ENCODE assay signal across 8 cellular contexts in the genomic region with DNA sequence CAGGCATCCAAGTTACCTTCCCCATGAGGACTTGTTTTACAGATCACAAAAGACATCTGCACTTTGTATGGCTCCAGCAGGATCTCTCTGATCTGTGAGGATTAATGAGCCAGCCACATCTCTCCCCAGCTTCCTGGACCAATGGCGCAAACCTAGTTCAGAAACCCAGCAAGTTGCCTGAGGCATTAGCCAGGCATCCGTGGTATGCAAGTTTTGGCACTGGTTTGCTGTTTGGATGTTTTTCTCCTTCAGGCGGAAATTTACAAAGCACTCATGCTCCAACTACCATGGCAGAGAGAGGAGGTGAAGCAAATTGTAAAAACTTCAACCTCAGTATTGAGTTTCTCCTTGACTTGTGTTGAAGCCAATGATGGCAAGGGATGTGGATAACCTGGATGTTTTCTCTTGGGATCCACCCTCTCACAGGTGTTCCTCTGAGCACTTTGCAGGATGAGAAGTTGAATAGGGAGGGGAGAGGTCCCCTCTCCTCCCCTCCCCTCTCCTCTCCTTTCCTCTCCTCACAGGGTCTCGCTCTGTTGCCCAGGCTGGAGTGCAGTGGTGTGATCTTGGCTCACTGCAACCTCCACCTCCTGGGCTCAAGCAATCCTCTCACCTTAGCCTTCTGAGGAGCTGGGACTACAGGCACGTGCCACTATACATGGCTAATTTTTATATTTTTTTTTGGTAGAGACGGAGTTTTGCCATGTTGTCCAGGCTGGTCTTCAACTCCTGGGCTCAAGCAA. TPM values are rescaled to one million over a fixed set of nuclear protein-coding genes. Genes with fewer than 3 reads are reported as not detected.
DNase-seq lines count a peak whose midpoint lies in the region; ATAC-seq and TF ChIP-seq lines count a peak whose summit lies in the region.

No MANE protein-coding gene starts in this region.

- H3K27me3 ChIP-seq in osteoblast (ENCODE audit: insufficient read depth, low read length) = no peaks in the 10 kb centered on the region

- H3K9me3 Mint-ChIP-seq in activated T-cell treated with anti-CD3 and anti-CD28 coated beads, Interleukin-2, amount 50 U/mL, for 4 hours = no peaks in the 10 kb centered on the region
- H3K9me3 Mint-ChIP-seq in endothelial cell (ENCODE audit: unreplicated experiment) = no peaks in the 10 kb centered on the region

- H3K27me3 Mint-ChIP-seq in activated T-cell treated with anti-CD3 and anti-CD28 coated beads, Interleukin-2, amount 50 U/mL, for 4 hours (ENCODE audit: low read depth) = no peaks in the 10 kb centered on the region
- H3K27me3 Mint-ChIP-seq in endothelial cell (ENCODE audit: unreplicated experiment) = no peaks in the 10 kb centered on the region

- H3K36me3 ChIP-seq in osteoblast (ENCODE audit: insufficient read depth, low read length) = no peaks in the 10 kb centered on the region

- H4K20me1 ChIP-seq in osteoblast (ENCODE audit: insufficient read depth, low read length) = no peaks in the 10 kb centered on the region

- no peaks in the 10 kb centered on the region for H3K79me2 ChIP-seq in osteoblast (ENCODE audit: insufficient read depth, low read length)

- no peak overlapping the region for H3K4me3 Mint-ChIP-seq in activated T-cell treated with anti-CD3 and anti-CD28 coated beads, Interleukin-2, amount 50 U/mL, for 4 hours
- H3K4me3 Mint-ChIP-seq in endothelial cell (ENCODE audit: unreplicated experiment) = no peak overlapping the region

- H3K27ac Mint-ChIP-seq in endothelial cell (ENCODE audit: unreplicated experiment) = no peak overlapping the region

- peaks cover 40% of the 10 kb centered on the region for H3K4me1 ChIP-seq in osteoblast (ENCODE audit: insufficient read depth, low read length)

- H3K4me2 ChIP-seq in osteoblast (ENCODE audit: insufficient read depth, low read length) = peak overlapping the region; percentile 62

- H3K27ac ChIP-seq in osteoblast (ENCODE audit: low read depth, low read length) = peak overlapping the region; percentile 81

- no peak for ATAC-seq in HG03432 (IDR thresholded peaks at IDR 0.05; ENCODE audit: unreplicated experiment)
- no peak for ATAC-seq in GM18519 (IDR thresholded peaks at IDR 0.05; ENCODE audit: low FRiP score, unreplicated experiment)
- no peak for ATAC-seq in activated T-cell treated with anti-CD3 and anti-CD28 coated beads, Interleukin-2, amount 50 U/mL, for 4 hours

- no peaks in the 10 kb centered on the region for H3K9me3 ChIP-seq in osteoblast (ENCODE audit: low read depth, low read length)

- TF ChIP-seq CTCF in epithelial cell of esophagus (IDR thresholded peaks at IDR 0.05; ENCODE audit: insufficient read depth, low read depth, low read length, missing control alignments) (no peak), osteoblast (IDR thresholded peaks at IDR 0.05; ENCODE audit: extremely low read depth, low read depth, low read length) (no peak), endothelial cell (IDR thresholded peaks at IDR 0.05; ENCODE audit: unreplicated experiment) (no peak)

- DNase-seq in DMS79 treated with DMSO at 0.1 percent for 48 hours (lab: John Stamatoyannopoulos, UW) (peak; percentile 97), NCI-H510A treated with DMSO at 0.1 percent for 48 hours (lab: John Stamatoyannopoulos, UW) (peak; percentile 87), epithelial cell of esophagus (ENCODE audit: low read depth) (peak; percentile 96), osteoblast (ENCODE audit: insufficient read length, low spot score, missing footprints) (peak; percentile 98), endothelial cell (ENCODE audit: low spot score) (no peak)
- DNase-seq in activated T-cell treated with anti-CD3 and anti-CD28 coated beads, Interleukin-2, amount 50 U/mL, for 4 hours = no peak

- no peak overlapping the region for H2AFZ ChIP-seq in osteoblast (ENCODE audit: low read length)

- H3K4me1 Mint-ChIP-seq in activated T-cell treated with anti-CD3 and anti-CD28 coated beads, Interleukin-2, amount 50 U/mL, for 4 hours (ENCODE audit: low read depth) = peaks cover 32% of the 10 kb centered on the region
- peaks cover 2% of the 10 kb centered on the region for H3K4me1 Mint-ChIP-seq in endothelial cell (ENCODE audit: unreplicated experiment)

- H3K4me3 ChIP-seq in epithelial cell of esophagus (ENCODE audit: low read length) (no peak overlapping the region), osteoblast (ENCODE audit: insufficient read depth, low read length) (no peak overlapping the region)

- H3K36me3 Mint-ChIP-seq in activated T-cell treated with anti-CD3 and anti-CD28 coated beads, Interleukin-2, amount 50 U/mL, for 4 hours (ENCODE audit: insufficient read depth) = no peaks in the 10 kb centered on the region
- no peaks in the 10 kb centered on the region for H3K36me3 Mint-ChIP-seq in endothelial cell (ENCODE audit: low read depth, unreplicated experiment)

RNA-seq across cellular contexts. Expression of a gene that starts 25.6 kb away (rescaled TPM):
- total RNA-seq in osteoblast (1,079 and 1,591 TPM in 2 replicates), endothelial cell (ENCODE audit: unreplicated experiment) (626 TPM)
- 1,000 to 10,000 TPM; 3,836 to 4,068 (median 3,869) TPM for total RNA-seq in activated T-cell treated with anti-CD3 and anti-CD28 coated beads, Interleukin-2, amount 50 U/mL, for 4 hours

RNA-seq across cellular contexts. Expression of a gene that starts 41.6 kb away (rescaled TPM):
- total RNA-seq in osteoblast = not detected in 2 replicates
- under 1 TPM in 2 of 3 donors, not detected in 1; 0.14 to 0.25 TPM for total RNA-seq in activated T-cell treated with anti-CD3 and anti-CD28 coated beads, Interleukin-2, amount 50 U/mL, for 4 hours
- 2.5 TPM for total RNA-seq in endothelial cell (ENCODE audit: unreplicated experiment)

Comparison
In these comparisons a context has a peak if more than half of its experiments do, and no peak if none do; other contexts are left out.
1. DNase-seq: peak in DMS79 treated with DMSO at 0.1 percent for 48 hours (single experiment), NCI-H510A treated with DMSO at 0.1 percent for 48 hours (single experiment), epithelial cell of esophagus (single experiment) and osteoblast (single experiment); none in activated T-cell treated with anti-CD3 and anti-CD28 coated beads, Interleukin-2, amount 50 U/mL, for 4 hours (single experiment) and endothelial cell (single experiment).